ENCODE assay signal across 19 cellular contexts in genomic region chr2:241808051-241808450, GRCh38. TPM values are rescaled to one million over a fixed set of nuclear protein-coding genes. Genes with fewer than 3 reads are reported as not detected.
DNase-seq lines count a peak whose midpoint lies in the region; ATAC-seq and TF ChIP-seq lines count a peak whose summit lies in the region.
"Had no signal": no experiment of that assay in that cellular context is flagged by ENCODE, and none has a peak within 500 bp of the region (broad histone marks: within the 10 kb centered on the region; RNA-seq: fewer than 3 reads in every experiment).

No MANE protein-coding gene starts in this region.

- H3K4me3 Mint-ChIP-seq in WTC11 = no peak overlapping the region
- H3K4me3 Mint-ChIP-seq: activated T-cell treated with anti-CD3 and anti-CD28 coated beads, Interleukin-2, amount 50 U/mL, for 4 hours; B cell had no signal

- H3K9me3 Mint-ChIP-seq in WTC11 = no peaks in the 10 kb centered on the region
- H3K9me3 Mint-ChIP-seq: activated T-cell treated with anti-CD3 and anti-CD28 coated beads, Interleukin-2, amount 50 U/mL, for 4 hours had no signal

- POLR2A ChIA-PET in WTC11 (lab: Charles Lee) = no interaction called here

- TF ChIP-seq CTCF in GM10266 (IDR thresholded peaks at IDR 0.05; ENCODE audit: control insufficient read depth, insufficient read depth, low read depth, missing control alignments) (no peak), WTC11 (IDR thresholded peaks at IDR 0.05) (no peak)

- DNase-seq in GM10266 (ENCODE audit: extremely low spot score) (peak; percentile 10), WTC11 (ENCODE audit: low spot score) (no peak), islet precursor cell (peak; percentile 51), renal cortical epithelial cell (ENCODE audit: low read depth) (peak; percentile 63), T-helper 9 cell (no peak)
- DNase-seq in stimulated activated CD4-positive, alpha-beta T cell treated with anti-CD3 and anti-CD28 coated beads, Interleukin-2, amount 100 ng/mL, for 48 hours = no peak
- DNase-seq: activated CD4-positive, alpha-beta T cell treated with anti-CD3 and anti-CD28 coated beads for 48 hours; activated T-cell treated with anti-CD3 and anti-CD28 coated beads, Interleukin-2, amount 50 U/mL, for 4 hours; cerebellar nuclear complex; MG63; NCI-H2029 treated with DMSO at 0.1 percent for 48 hours; NCI-H69; RPMI8226; T1000 had no signal

- no peaks in the 10 kb centered on the region for H3K36me3 Mint-ChIP-seq in WTC11

- CTCF ChIA-PET in WTC11 (lab: Charles Lee) = no interaction called here

- ATAC-seq in WTC11 (no peak), HG03045 (IDR thresholded peaks at IDR 0.05; ENCODE audit: unreplicated experiment) (no peak)
- ATAC-seq: activated T-cell treated with anti-CD3 and anti-CD28 coated beads, Interleukin-2, amount 50 U/mL, for 4 hours; heart right ventricle had no signal

- H3K27ac Mint-ChIP-seq in WTC11 = peak overlapping the region; percentile 77
- H3K27ac Mint-ChIP-seq: B cell had no signal

- H3K27me3 Mint-ChIP-seq in WTC11 (ENCODE audit: low read depth) = peaks cover 19% of the 10 kb centered on the region

- H3K4me1 Mint-ChIP-seq in WTC11 = peaks cover 20% of the 10 kb centered on the region

TF ChIP-seq in WTC11, 78 proteins besides CTCF, POLR2A, EP300 and RAD21:
- no peak for TF ChIP-seq CBFB (CRISPR knock-in tag; IDR thresholded peaks at IDR 0.05; ENCODE audit: low read depth)
- TF ChIP-seq ZNF317 (CRISPR knock-in tag; IDR thresholded peaks at IDR 0.05; ENCODE audit: borderline replicate concordance, low read depth) = no peak
- no peak for TF ChIP-seq ZNF138 (CRISPR knock-in tag; conservative IDR thresholded peaks at IDR 0.05)
- no peak for TF ChIP-seq USF1 (CRISPR knock-in tag; IDR thresholded peaks at IDR 0.05)
- no peak for TF ChIP-seq ZNF396 (CRISPR knock-in tag; IDR thresholded peaks at IDR 0.05; ENCODE audit: borderline replicate concordance)
- TF ChIP-seq AFF4 (CRISPR knock-in tag; IDR thresholded peaks at IDR 0.05; ENCODE audit: borderline replicate concordance) = no peak
- TF ChIP-seq FOXK1 (CRISPR knock-in tag; IDR thresholded peaks at IDR 0.05) = no peak
- no peak for TF ChIP-seq GABPB1 (CRISPR knock-in tag; IDR thresholded peaks at IDR 0.05)
- no peak for TF ChIP-seq OVOL2 (CRISPR knock-in tag; IDR thresholded peaks at IDR 0.05; ENCODE audit: borderline replicate concordance)
- no peak for TF ChIP-seq FOXP1 (CRISPR knock-in tag; IDR thresholded peaks at IDR 0.05; ENCODE audit: borderline replicate concordance)
- no peak for TF ChIP-seq ZNF121 (CRISPR knock-in tag; IDR thresholded peaks at IDR 0.05)
- no peak for TF ChIP-seq ZNF232 (CRISPR knock-in tag; IDR thresholded peaks at IDR 0.05)
- no peak for TF ChIP-seq TEAD1 (CRISPR knock-in tag; IDR thresholded peaks at IDR 0.05)
- TF ChIP-seq TCF7 (CRISPR knock-in tag; IDR thresholded peaks at IDR 0.05; ENCODE audit: low read depth) = no peak
- TF ChIP-seq ATF3 (CRISPR knock-in tag; conservative IDR thresholded peaks at IDR 0.05) = no peak
- TF ChIP-seq ZNF423 (CRISPR knock-in tag; IDR thresholded peaks at IDR 0.05) = no peak
- no peak for TF ChIP-seq HMGA2 (CRISPR knock-in tag; IDR thresholded peaks at IDR 0.05)
- TF ChIP-seq ZNF512 (CRISPR knock-in tag; IDR thresholded peaks at IDR 0.05; ENCODE audit: borderline replicate concordance) = no peak
- TF ChIP-seq ATF2 (CRISPR knock-in tag; IDR thresholded peaks at IDR 0.05; ENCODE audit: borderline replicate concordance, low read depth) = no peak
- no peak for TF ChIP-seq EMX1 (CRISPR knock-in tag; IDR thresholded peaks at IDR 0.05)

RNA-seq across cellular contexts. Expression of gene NEU4, which starts 0.9 kb away (rescaled TPM):
- 2.2 to 4.1 TPM (median 3.0 TPM) in 3 replicates for total RNA-seq in WTC11 (2021)
- 0.40 TPM in 1 of 2 replicates, not detected in the other for total RNA-seq in renal cortical epithelial cell
- total RNA-seq: B cell, Daoy, HT1080 had no signal

RNA-seq across cellular contexts. Expression of gene GAL3ST2, which starts 31.4 kb away (rescaled TPM):
- total RNA-seq in WTC11 (2021) (0.73 to 0.98 TPM (median 0.78 TPM) in 3 replicates), renal cortical epithelial cell (0.17 and 0.70 TPM in 2 replicates)
- total RNA-seq: B cell, Daoy, HT1080 had no signal

RNA-seq across cellular contexts. Expression of gene PDCD1, which starts 50.6 kb away (rescaled TPM):
- total RNA-seq in WTC11 (2021) (0.25 to 0.52 TPM (median 0.30 TPM) in 3 replicates), renal cortical epithelial cell (0.15 TPM in 1 of 2 replicates, not detected in the other)
- total RNA-seq: Daoy, HT1080 had no signal

Comparison
In these comparisons a context has a peak if more than half of its experiments do, and no peak if none do; other contexts are left out.
1. DNase-seq: peak in GM10266 (single experiment), islet precursor cell (single experiment) and renal cortical epithelial cell (single experiment); none in WTC11 (single experiment), stimulated activated CD4-positive, alpha-beta T cell treated with anti-CD3 and anti-CD28 coated beads, Interleukin-2, amount 100 ng/mL, for 48 hours (0 of 2) and T-helper 9 cell (single experiment).